8 cellular contexts compared by ENCODE assay signal in genomic region chr1:227542153-227543120, GRCh38. TPM values are rescaled to one million over a fixed set of nuclear protein-coding genes. Genes with fewer than 3 reads are reported as not detected.
DNase-seq lines count a peak whose midpoint lies in the region; ATAC-seq, FAIRE-seq and TF ChIP-seq lines count a peak whose summit lies in the region.

No MANE protein-coding gene starts in this region.

- no peaks in the 10 kb centered on the region for H3K27me3 Mint-ChIP-seq in activated CD4-positive, alpha-beta memory T cell treated with anti-CD3 and anti-CD28 coated beads for 36 hours

- H3K27me3 ChIP-seq in ectodermal cell (ENCODE audit: control insufficient read depth, insufficient read depth, low read length, poor library complexity, severe bottlenecking) (peaks cover 16% of the 10 kb centered on the region), lung (ENCODE audit: control insufficient read depth, insufficient read depth) (no peaks in the 10 kb centered on the region)

- no peak overlapping the region for H3K4me3 Mint-ChIP-seq in activated CD4-positive, alpha-beta memory T cell treated with anti-CD3 and anti-CD28 coated beads for 36 hours

- intact Hi-C loops in activated CD4-positive, alpha-beta memory T cell treated with anti-CD3 and anti-CD28 coated beads for 36 hours (cut with micrococcal nuclease) = loop anchor here (1.0 kb wide), 1 partner anchor 21 kb away; the partner anchor contains the start of gene ZNF678

- peak; percentile 96 to 97 for ATAC-seq in A549
- peak; percentile 90 for ATAC-seq in GM18858 (IDR thresholded peaks at IDR 0.05; ENCODE audit: unreplicated experiment)
- peak; percentile 90 for ATAC-seq in HG03066 (IDR thresholded peaks at IDR 0.05; ENCODE audit: low read depth, unreplicated experiment)
- ATAC-seq in lung (ENCODE audit: insufficient read depth, low FRiP score) = peak; percentile 98

- POLR2A ChIA-PET in A549 (lab: Yijun Ruan, JAX) = interaction anchor here (1.0 kb wide), 1 partner anchor 21 kb away, joined by 6 read pairs; the partner anchor contains the start of gene ZNF678
- POLR2A ChIA-PET in activated CD4-positive, alpha-beta memory T cell treated with anti-CD3 and anti-CD28 coated beads for 36 hours (lab: Charles Lee) = interaction anchor here (0.9 to 1.0 kb wide), 2 partner anchors 21 to 198 kb away, joined by 4 to 5 read pairs; partner anchors contain the start of gene ZNF678

- 31% methylated on average over 18 of the region's 84 CpGs for WGBS in A549 (ENCODE audit: missing lambda C conversion rate)
- 8% methylated on average over 84 of the region's 84 CpGs for WGBS in ectodermal cell, 2 experiments
- 4 to 6% methylated on average over 67 to 84 of the region's 84 CpGs for WGBS in lung, 2 donors

- no peak for TF ChIP-seq EP300 in A549 (IDR thresholded peaks at IDR 0.05)

- no peaks in the 10 kb centered on the region for H3K36me3 ChIP-seq in ectodermal cell (ENCODE audit: control insufficient read depth, insufficient read depth, low read length)
- H3K36me3 ChIP-seq in lung (ENCODE audit: control insufficient read depth in 2 of 2, insufficient read depth in 2 of 2, low read length in 2 of 2) = no peaks in the 10 kb centered on the region

- peak; percentile 50 for TF ChIP-seq POLR2A in A549 (IDR thresholded peaks at IDR 0.05; ENCODE audit: low read length)

- H3K36me3 Mint-ChIP-seq in activated CD4-positive, alpha-beta memory T cell treated with anti-CD3 and anti-CD28 coated beads for 36 hours = no peaks in the 10 kb centered on the region

- H3K4me1 Mint-ChIP-seq in activated CD4-positive, alpha-beta memory T cell treated with anti-CD3 and anti-CD28 coated beads for 36 hours (ENCODE audit: low read depth) = peaks cover 6% of the 10 kb centered on the region

- H3K4me3 ChIP-seq in A549 (peak overlapping the region; percentile 81), ectodermal cell (ENCODE audit: insufficient read depth, low read depth, low read length) (peak overlapping the region; percentile 55), lung (peak overlapping the region; percentile 80)

- peaks cover 15% of the 10 kb centered on the region for H3K9me3 ChIP-seq in A549
- H3K9me3 ChIP-seq in ectodermal cell (ENCODE audit: control insufficient read depth, low read length) = no peaks in the 10 kb centered on the region
- H3K9me3 ChIP-seq in lung (ENCODE audit: control insufficient read depth in 2 of 2, insufficient read depth in 1 of 2, low read length in 1 of 2) = peaks cover 0 to 2% of the 10 kb centered on the region in 2 donors

- DNase-seq in A549 (ENCODE audit: low read depth in 1 of 2, low spot score in 1 of 2) (peak; percentile 73 to 86), NCI-H446 (lab: John Stamatoyannopoulos, UW) (peak; percentile 34 to 87), lung (ENCODE audit: low spot score) (peak; percentile 88)
- peak; percentile 92 for DNase-seq in activated CD4-positive, alpha-beta memory T cell treated with anti-CD3 and anti-CD28 coated beads for 36 hours
- peak; percentile 84 for DNase-seq in stimulated activated CD4-positive, alpha-beta T cell treated with anti-CD3 and anti-CD28 coated beads, Interleukin-4, amount 100 ng/mL, for 48 hours (ENCODE audit: low read depth in 2 of 2)

- H3K9me3 Mint-ChIP-seq in activated CD4-positive, alpha-beta memory T cell treated with anti-CD3 and anti-CD28 coated beads for 36 hours = no peaks in the 10 kb centered on the region

- H3K4me2 ChIP-seq in A549 = peak overlapping the region; percentile 86

- H3K4me1 ChIP-seq in A549 (0 out of 3 replicates have a peak, but pooled peaks cover 6% of the 10 kb centered on the region), ectodermal cell (ENCODE audit: control insufficient read depth, insufficient read depth, low read length) (no peaks in the 10 kb centered on the region), lung (ENCODE audit: control insufficient read depth in 2 of 2, insufficient read depth in 2 of 2, low read length in 2 of 2) (peaks cover 0 to 3% of the 10 kb centered on the region in 2 donors)

- H3K27ac ChIP-seq in A549 (peak overlapping the region; percentile 95 to 98), ectodermal cell (ENCODE audit: insufficient read depth, low read depth, low read length, poor library complexity, severe bottlenecking) (no peak overlapping the region), lung (ENCODE audit: low read depth in 1 of 2, low read length in 1 of 2) (peak overlapping the region; percentile 80 to 81)

- TF ChIP-seq CTCF in A549 (IDR thresholded peaks at IDR 0.05) (peak; percentile 95), lung (IDR thresholded peaks at IDR 0.05; ENCODE audit: control extremely low read depth, extremely low read depth) (peak; percentile 76)

- FAIRE-seq in A549 (lab: Jason Lieb, UNC) = no peak

- TF ChIP-seq RAD21 in A549 (conservative IDR thresholded peaks at IDR 0.05 in 1 of 2, IDR thresholded peaks at IDR 0.05 in 1 of 2) = peak; percentile 24 to 58; a peak in 3 of 5 replicates

- CTCF ChIA-PET in A549 (lab: Yijun Ruan, JAX) = interaction anchor here (0.6 to 1.6 kb wide), 24 partner anchors 9 to 908 kb away, joined by 3 to 14 read pairs (median 4); partner anchors contain the start of gene ZNF678
- CTCF ChIA-PET in activated CD4-positive, alpha-beta memory T cell treated with anti-CD3 and anti-CD28 coated beads for 36 hours (lab: Charles Lee) = interaction anchor here (0.6 to 1.8 kb wide), 16 partner anchors 9 to 524 kb away, joined by 3 to 37 read pairs (median 4); partner anchors contain the start of gene ZNF678

- H3K27ac Mint-ChIP-seq in activated CD4-positive, alpha-beta memory T cell treated with anti-CD3 and anti-CD28 coated beads for 36 hours = peak overlapping the region; percentile 30

TF ChIP-seq in A549, 52 proteins besides CTCF, POLR2A, EP300 and RAD21 (continues in another document):
- TF ChIP-seq BCL3 (IDR thresholded peaks at IDR 0.05) = 0 out of 3 replicates have a peak, but pooled peaks have one; percentile 23
- peak in 1 of 2 experiments; percentile 61; a peak in 3 of 5 replicates for TF ChIP-seq JUN (IDR thresholded peaks at IDR 0.05)
- no peak for TF ChIP-seq PBX3 (IDR thresholded peaks at IDR 0.05)
- 0 out of 2 replicates have a peak, but pooled peaks have one; percentile 5 for TF ChIP-seq RCOR1 (IDR thresholded peaks at IDR 0.05; ENCODE audit: low read depth, low read length)
- no peak for TF ChIP-seq ZSCAN20 (CRISPR knock-in tag; IDR thresholded peaks at IDR 0.05)
- no peak for TF ChIP-seq HDAC2 (IDR thresholded peaks at IDR 0.05)
- TF ChIP-seq JUNB (IDR thresholded peaks at IDR 0.05) = no peak
- TF ChIP-seq SREBF2 (IDR thresholded peaks at IDR 0.05) = no peak
- TF ChIP-seq MYC (IDR thresholded peaks at IDR 0.05; ENCODE audit: borderline replicate concordance, low read length) = peak; percentile 67; the same call in 1 of the 2 replicates
- no peak for TF ChIP-seq EHF (CRISPR knock-in tag; IDR thresholded peaks at IDR 0.05)
- peak; percentile 50; the same call in 1 of the 2 replicates for TF ChIP-seq HOXB5 (CRISPR knock-in tag; IDR thresholded peaks at IDR 0.05)
- peak; percentile 32; the same call in 1 of the 2 replicates for TF ChIP-seq GATA3 (IDR thresholded peaks at IDR 0.05; ENCODE audit: borderline replicate concordance)
- no peak for TF ChIP-seq ZNF302 (CRISPR knock-in tag; IDR thresholded peaks at IDR 0.05)
- TF ChIP-seq MAX (IDR thresholded peaks at IDR 0.05) = peak; percentile 85
- TF ChIP-seq RARB (CRISPR knock-in tag; IDR thresholded peaks at IDR 0.05) = no peak
- no peak for TF ChIP-seq CBX8 (IDR thresholded peaks at IDR 0.05)
- TF ChIP-seq PHF8 (IDR thresholded peaks at IDR 0.05; ENCODE audit: borderline replicate concordance, low read depth) = peak; percentile 48; the same call in 1 of the 2 replicates

RNA-seq across cellular contexts. Expression of gene ZNF678, which starts 20.9 kb away (rescaled TPM):
- polyA plus RNA-seq in A549 (2011; rRNA removed) = 6.5 and 6.9 TPM in 2 replicates
- polyA plus RNA-seq in A549 (2012; cell fraction: cytosol; rRNA removed) = 0.74 and 0.87 TPM in 2 replicates
- 0.98 and 2.4 TPM in 2 replicates for polyA plus RNA-seq in A549 (2012; cell fraction: nucleus; rRNA removed)
- 2.9 to 3.5 TPM (median 3.2 TPM) in 3 replicates for polyA plus RNA-seq in A549 (2017; fragmentation: RNase III; extraction: RNeasy Plus Mini Kit Qiagen cat#74134 plus additional on column Dnase treatment)
- 18.6 and 22.9 TPM in 2 replicates for polyA minus RNA-seq in A549 (2011; rRNA and poly(A)+ RNA removed)
- 1 to 10 TPM; 6.5 to 7.4 TPM for total RNA-seq in activated CD4-positive, alpha-beta memory T cell treated with anti-CD3 and anti-CD28 coated beads for 36 hours
- 17.9 TPM for polyA plus RNA-seq in ectodermal cell (2013, experiment 1 of 4)
- 19.5 TPM for polyA plus RNA-seq in ectodermal cell (2013, experiment 2 of 4)
- 20.7 TPM for polyA plus RNA-seq in ectodermal cell (2013, experiment 3 of 4)
- 20.6 TPM for polyA plus RNA-seq in ectodermal cell (2013, experiment 4 of 4)
- total RNA-seq in lung = 10 to 100 TPM in 1 of 2 donors, 1 to 10 TPM in 1; 7.2 to 50.7 TPM
- 1 to 10 TPM; 1.8 to 2.1 TPM for polyA plus RNA-seq in lung
